28 cellular contexts compared by ENCODE assay signal in genomic region chr5:9176641-9177040, GRCh38.
"Had no signal": no experiment of that assay in that cellular context is flagged by ENCODE, and none has a peak within 500 bp of the region (broad histone marks: within the 10 kb centered on the region; RNA-seq: fewer than 3 reads in every experiment).

No MANE protein-coding gene starts in this region.

- DNase-seq: activated CD4-positive, alpha-beta memory T cell treated with anti-CD3 and anti-CD28 coated beads, Interleukin-2, amount 10 ng/mL, durations not matched to agents 7 days and 5 days; activated CD4-positive, alpha-beta T cell treated with anti-CD3 and anti-CD28 coated beads for 4 hours; activated CD4-positive, alpha-beta T cell treated with anti-CD3 and anti-CD28 coated beads, Interleukin-2, amount 10 ng/mL, durations not matched to agents 7 days and 5 days; activated CD4-positive, alpha-beta T cell treated with anti-CD3 and anti-CD28 coated beads, Interleukin-2, amount 50 U/mL, for 4 hours; activated CD4-positive, CD25-positive, alpha-beta regulatory T cell; activated CD4-positive, CD25-positive, alpha-beta regulatory T cell treated with anti-CD3 and anti-CD28 coated beads, Interleukin-2, amount 50 U/mL, for 72 hours; activated CD8-positive, alpha-beta memory T cell treated with anti-CD3 and anti-CD28 coated beads, Interleukin-2, amount 50 U/mL, for 48 hours; activated gamma-delta T cell; activated naive CD4-positive, alpha-beta T cell; activated naive CD4-positive, alpha-beta T cell treated with anti-CD3 and anti-CD28 coated beads, Interleukin-2, amount 10 ng/mL, durations not matched to agents 7 days and 5 days; activated naive CD8-positive, alpha-beta T cell treated with anti-CD3 and anti-CD28 coated beads, Interleukin-2, amount 10 ng/mL, durations not matched to agents 7 days and 5 days; activated T-cell treated with anti-CD3 and anti-CD28 coated beads for 4 hours; activated T-cell treated with anti-CD3 and anti-CD28 coated beads, Interleukin-2, amount 50 U/mL, for 24 hours; activated T-cell treated with anti-CD3 and anti-CD28 coated beads, Interleukin-2, amount 50 U/mL, for 72 hours; amniotic stem cell; anterior cingulate cortex; brain microvascular endothelial cell; cortex of kidney; dermis blood vessel endothelial cell; effector CD4-positive, alpha-beta T cell; effector memory CD8-positive, alpha-beta T cell; erythroblast; foreskin melanocyte; heart right ventricle; T-helper 2 cell had no signal

- H3K4me3 ChIP-seq: esophagus muscularis mucosa, gastroesophageal sphincter, heart right ventricle had no signal

- ATAC-seq: activated naive CD4-positive, alpha-beta T cell treated with anti-CD3 and anti-CD28 coated beads, Interleukin-2, amount 50 U/mL, for 72 hours; activated T-cell treated with anti-CD3 and anti-CD28 coated beads, Interleukin-2, amount 50 U/mL, for 72 hours; effector memory CD8-positive, alpha-beta T cell; gastroesophageal sphincter; heart right ventricle had no signal
